ENCODE assay signal across 7 cellular contexts in the genomic region with DNA sequence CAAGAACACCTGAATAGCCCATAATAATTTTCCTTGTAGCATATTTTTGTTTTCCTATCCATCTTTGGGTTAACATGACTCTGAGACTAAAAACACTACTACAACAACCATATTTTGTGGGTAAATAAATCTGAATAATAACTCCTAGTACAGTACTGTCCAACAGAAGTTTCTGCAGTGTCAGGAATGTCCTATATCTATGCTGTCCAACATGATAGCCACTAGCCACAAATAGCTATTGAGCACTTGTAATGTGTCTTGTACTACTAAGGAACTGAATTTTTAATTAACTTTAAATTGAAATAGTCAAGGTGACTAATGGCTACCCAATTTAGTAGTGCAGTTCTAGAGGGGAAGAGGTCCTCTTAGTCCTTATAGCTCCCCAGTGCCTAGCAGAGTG.
"Had no signal": no experiment of that assay in that cellular context is flagged by ENCODE, and none has a peak within 500 bp of the region (broad histone marks: within the 10 kb centered on the region; RNA-seq: fewer than 3 reads in every experiment).

No MANE protein-coding gene starts in this region.

- ATAC-seq: GM23338 had no signal

- FAIRE-seq: H1, H54, HTR-8/SVneo had no signal

- H3K4me2 ChIP-seq: GM23338 had no signal

- H2AFZ ChIP-seq: GM23338 had no signal

- H3K4me3 ChIP-seq: GM23338 had no signal

- DNase-seq: H9, HCEC 1CT, IMR-90 had no signal
